ENCODE assay signal across 1 cellular context in genomic region chr14:74647834-74648361, GRCh38.
TF ChIP-seq lines count a peak whose summit lies in the region.

No MANE protein-coding gene starts in this region.

TF ChIP-seq in GM12878, 131 proteins besides CTCF, POLR2A, EP300 and RAD21:
- TF ChIP-seq CEBPB (IDR thresholded peaks at IDR 0.05; ENCODE audit: borderline replicate concordance in 1 of 2, low read depth in 2 of 2, low read length in 2 of 2) (no peak), NR2C2 (IDR thresholded peaks at IDR 0.05; ENCODE audit: borderline replicate concordance, control insufficient read depth, insufficient read length, low read depth) (no peak), RCOR1 (conservative IDR thresholded peaks at IDR 0.05; ENCODE audit: low read depth, low read length) (no peak), RBBP5 (conservative IDR thresholded peaks at IDR 0.05) (no peak), ZZZ3 (IDR thresholded peaks at IDR 0.05; ENCODE audit: control insufficient read depth, insufficient read length, low read depth) (no peak), ZNF592 (IDR thresholded peaks at IDR 0.05) (no peak), RELB (IDR thresholded peaks at IDR 0.05; ENCODE audit: low read depth) (no peak), SMARCA5 (IDR thresholded peaks at IDR 0.05) (no peak), ASH2L (IDR thresholded peaks at IDR 0.05; ENCODE audit: borderline replicate concordance, low read depth) (no peak), IRF4 (IDR thresholded peaks at IDR 0.05; ENCODE audit: low read depth, low read length) (no peak), ZNF274 (IDR thresholded peaks at IDR 0.05; ENCODE audit: insufficient read depth, insufficient read length) (no peak), SMAD5 (IDR thresholded peaks at IDR 0.05; ENCODE audit: low read depth) (no peak), PML (IDR thresholded peaks at IDR 0.05; ENCODE audit: low read length) (no peak), ELK1 (IDR thresholded peaks at IDR 0.05; ENCODE audit: low read depth, low read length) (no peak), GATAD2B (conservative IDR thresholded peaks at IDR 0.05; ENCODE audit: low read depth) (no peak), RAD51 (IDR thresholded peaks at IDR 0.05) (no peak), NFXL1 (IDR thresholded peaks at IDR 0.05; ENCODE audit: borderline replicate concordance) (no peak), HSF1 (IDR thresholded peaks at IDR 0.05; ENCODE audit: low read depth, low read length) (no peak), STAT1 (conservative IDR thresholded peaks at IDR 0.05) (no peak)
